28 cellular contexts compared by ENCODE assay signal in the genomic region with DNA sequence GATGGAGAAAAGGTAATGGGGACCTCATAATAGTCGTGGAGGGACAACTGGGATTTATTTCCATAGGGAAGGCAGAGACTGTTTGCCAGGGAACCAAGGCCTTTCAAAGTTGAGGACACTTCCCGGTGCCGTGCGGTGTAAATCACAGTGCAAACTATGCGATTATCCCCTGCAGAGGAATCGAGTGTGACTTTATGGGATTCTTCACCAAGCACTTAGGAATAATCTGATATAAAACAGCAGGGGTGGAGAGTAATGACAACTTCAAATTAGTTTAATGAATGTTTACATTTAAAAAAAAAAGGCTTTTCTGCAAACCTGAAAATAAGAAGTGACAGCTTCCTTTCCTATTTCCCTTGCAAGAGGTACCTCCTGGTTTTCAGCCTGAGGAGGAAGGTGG.
"Had no signal": no experiment of that assay in that cellular context is flagged by ENCODE, and none has a peak within 500 bp of the region (broad histone marks: within the 10 kb centered on the region; RNA-seq: fewer than 3 reads in every experiment).

No MANE protein-coding gene starts in this region.

- H3K4me3 ChIP-seq: gastroesophageal sphincter, psoas muscle, smooth muscle cell, tibial nerve had no signal

- ATAC-seq: activated naive CD8-positive, alpha-beta T cell treated with anti-CD3 and anti-CD28 coated beads, Interleukin-2, amount 50 U/mL, for 24 hours; activated T-cell treated with anti-CD3 and anti-CD28 coated beads, Interleukin-2, amount 50 U/mL, for 4 hours; activated T-helper 17 cell treated with anti-CD3 and anti-CD28 coated beads, Interleukin-2, amount 50 U/mL, for 72 hours; effector memory CD8-positive, alpha-beta T cell; naive thymus-derived CD4-positive, alpha-beta T cell; psoas muscle had no signal

- H3K9me3 Mint-ChIP-seq: activated CD4-positive, alpha-beta memory T cell treated with anti-CD3 and anti-CD28 coated beads for 36 hours; activated naive CD4-positive, alpha-beta T cell treated with anti-CD3 and anti-CD28 coated beads, Interleukin-2, amount 50 U/mL, for 24 hours; activated T-cell treated with anti-CD3 and anti-CD28 coated beads, Interleukin-2, amount 50 U/mL, for 4 hours; effector memory CD8-positive, alpha-beta T cell; neural crest cell had no signal

- H3K36me3 Mint-ChIP-seq: activated CD4-positive, alpha-beta memory T cell treated with anti-CD3 and anti-CD28 coated beads for 36 hours had no signal

- H2AFZ ChIP-seq: parathyroid adenoma had no signal

- H3K27ac Mint-ChIP-seq: activated CD4-positive, alpha-beta memory T cell treated with anti-CD3 and anti-CD28 coated beads for 36 hours; activated CD4-positive, alpha-beta T cell treated with anti-CD3 and anti-CD28 coated beads, Interleukin-2, amount 10 ng/mL, durations not matched to agents 24 days and 14 days; activated naive CD4-positive, alpha-beta T cell treated with anti-CD3 and anti-CD28 coated beads, Interleukin-2, amount 50 U/mL, for 24 hours; activated naive CD8-positive, alpha-beta T cell treated with anti-CD3 and anti-CD28 coated beads, Interleukin-2, amount 50 U/mL, for 24 hours; activated T-helper 17 cell treated with anti-CD3 and anti-CD28 coated beads, Interleukin-2, amount 50 U/mL, for 72 hours; effector memory CD8-positive, alpha-beta T cell; naive thymus-derived CD4-positive, alpha-beta T cell had no signal

- H3K4me2 ChIP-seq: smooth muscle cell had no signal

- H3K27ac ChIP-seq: gastroesophageal sphincter, parathyroid adenoma, psoas muscle had no signal

- H3K36me3 ChIP-seq: gastroesophageal sphincter, tibial nerve had no signal

- H3K79me2 ChIP-seq: parathyroid adenoma had no signal

- DNase-seq: activated CD4-positive, alpha-beta memory T cell treated with anti-CD3 and anti-CD28 coated beads for 36 hours; activated CD4-positive, alpha-beta T cell treated with anti-CD3 and anti-CD28 coated beads, Interleukin-2, amount 10 ng/mL, durations not matched to agents 24 days and 14 days; activated CD4-positive, CD25-positive, alpha-beta regulatory T cell treated with anti-CD3 and anti-CD28 coated beads, Interleukin-2, amount 50 U/mL, for 72 hours; activated CD8-positive, alpha-beta memory T cell treated with anti-CD3 and anti-CD28 coated beads, Interleukin-2, amount 50 U/mL, for 48 hours; activated gamma-delta T cell treated with Interleukin-2 at 50 U/mL for 16 hours; activated naive CD8-positive, alpha-beta T cell treated with anti-CD3 and anti-CD28 coated beads, Interleukin-2, amount 50 U/mL, for 24 hours; activated T-cell treated with anti-CD3 and anti-CD28 coated beads, Interleukin-2, amount 50 U/mL, for 4 hours; amygdala; caudate nucleus; cortex of kidney; effector memory CD8-positive, alpha-beta T cell; hippocampal formation; left cardiac atrium; mammary epithelial cell; midbrain; naive thymus-derived CD4-positive, alpha-beta T cell; occipital lobe; psoas muscle; stimulated activated CD4-positive, alpha-beta T cell treated with anti-CD3 and anti-CD28 coated beads, Interleukin-1b, Interleukin-23, amount 100 ng/mL, for 48 hours; stimulated activated naive CD4-positive, alpha-beta T cell; T-helper 2 cell had no signal

- H3K27me3 ChIP-seq: gastroesophageal sphincter, tibial nerve had no signal

- H3K4me1 Mint-ChIP-seq: activated naive CD4-positive, alpha-beta T cell treated with anti-CD3 and anti-CD28 coated beads, Interleukin-2, amount 50 U/mL, for 24 hours had no signal

- H3K4me1 ChIP-seq: psoas muscle had no signal

- H3K4me3 Mint-ChIP-seq: activated CD4-positive, alpha-beta memory T cell treated with anti-CD3 and anti-CD28 coated beads for 36 hours; activated CD4-positive, alpha-beta T cell treated with anti-CD3 and anti-CD28 coated beads, Interleukin-2, amount 10 ng/mL, durations not matched to agents 24 days and 14 days; activated naive CD4-positive, alpha-beta T cell treated with anti-CD3 and anti-CD28 coated beads, Interleukin-2, amount 50 U/mL, for 24 hours; activated naive CD8-positive, alpha-beta T cell treated with anti-CD3 and anti-CD28 coated beads, Interleukin-2, amount 50 U/mL, for 24 hours; activated T-cell treated with anti-CD3 and anti-CD28 coated beads, Interleukin-2, amount 50 U/mL, for 4 hours; activated T-helper 17 cell treated with anti-CD3 and anti-CD28 coated beads, Interleukin-2, amount 50 U/mL, for 72 hours; effector memory CD8-positive, alpha-beta T cell; naive thymus-derived CD4-positive, alpha-beta T cell; neural crest cell had no signal

- H3K27me3 Mint-ChIP-seq: activated naive CD4-positive, alpha-beta T cell treated with anti-CD3 and anti-CD28 coated beads, Interleukin-2, amount 50 U/mL, for 24 hours; naive thymus-derived CD4-positive, alpha-beta T cell had no signal
